Comparison of ENCODE assay signal across 1 cellular context in the genomic region with DNA sequence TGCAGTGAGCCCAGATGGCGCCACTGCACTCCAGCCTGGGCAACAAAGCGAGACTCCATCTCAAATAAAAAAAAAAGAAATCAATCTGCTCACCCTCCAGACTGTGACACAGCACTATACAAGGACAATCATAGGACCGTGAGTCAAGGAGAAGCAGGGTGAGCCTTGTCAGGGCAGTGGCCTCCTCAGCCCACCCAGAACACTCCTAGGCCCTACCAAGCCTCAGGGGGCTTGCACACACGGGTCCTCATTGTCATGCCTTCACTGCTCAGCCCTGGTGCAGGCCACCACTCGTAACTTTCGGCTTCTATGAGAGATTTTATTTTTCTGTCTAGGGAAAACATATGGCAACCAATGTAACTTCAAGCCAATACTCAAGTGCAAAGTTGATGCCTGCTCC.
TF ChIP-seq lines count a peak whose summit lies in the region.

No MANE protein-coding gene starts in this region.

TF ChIP-seq in GM23338, 12 proteins besides CTCF, POLR2A, EP300 and RAD21 (continued from another document):
- TF ChIP-seq ZNF462 (CRISPR knock-in tag; IDR thresholded peaks at IDR 0.05) (no peak), CREB1 (CRISPR knock-in tag; IDR thresholded peaks at IDR 0.05; ENCODE audit: low read depth) (no peak), POLR2AphosphoS5 (IDR thresholded peaks at IDR 0.05; ENCODE audit: low read depth) (no peak), JUNB (IDR thresholded peaks at IDR 0.05; ENCODE audit: unreplicated experiment) (no peak), ZNF114 (CRISPR knock-in tag; IDR thresholded peaks at IDR 0.05) (no peak)
TF ChIP-seq in GM23338: peak in this region for 0.
